19 cellular contexts compared by ENCODE assay signal in the genomic region with DNA sequence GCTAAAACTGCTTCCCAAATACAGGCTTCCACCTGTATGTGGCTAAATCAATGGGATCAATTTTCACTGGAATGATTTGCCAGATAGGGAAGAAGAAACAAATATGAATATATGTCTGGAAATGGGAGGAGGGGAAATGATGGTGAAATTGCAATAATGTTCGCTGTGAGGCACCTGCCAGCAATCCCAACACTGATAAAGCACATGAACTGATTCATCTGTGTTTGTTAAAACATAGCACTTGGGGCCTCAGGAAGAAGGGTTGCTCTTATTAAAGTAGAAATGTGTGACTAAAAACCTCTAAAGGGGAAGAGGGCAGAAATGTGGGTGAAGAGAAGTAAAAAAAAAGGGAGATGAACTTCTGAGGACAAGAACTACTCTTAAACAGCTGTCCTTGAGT.
DNase-seq lines count a peak whose midpoint lies in the region; ATAC-seq and TF ChIP-seq lines count a peak whose summit lies in the region.
"Had no signal": no experiment of that assay in that cellular context is flagged by ENCODE, and none has a peak within 500 bp of the region (broad histone marks: within the 10 kb centered on the region; RNA-seq: fewer than 3 reads in every experiment).

No MANE protein-coding gene starts in this region.

- no peak overlapping the region for H4K8ac ChIP-seq in IMR-90 (ENCODE audit: low read depth in 2 of 2, low read length in 2 of 2)

- H3K36me3 ChIP-seq in IMR-90 (ENCODE audit: control insufficient read depth, insufficient read depth, low read length) = peaks cover 6% of the 10 kb centered on the region

- no CpG with 5 or more reads among the region's 1 CpG for WGBS in IMR-90 (ENCODE audit: extremely low coverage in 2 of 2, insufficient read length in 1 of 2), 2 experiments

- H4K20me1 ChIP-seq in IMR-90 (ENCODE audit: insufficient read depth, low read length) = no peaks in the 10 kb centered on the region

- H4K5ac ChIP-seq in IMR-90 (ENCODE audit: low read depth, low read length) = no peak overlapping the region

- no peak overlapping the region for H3K14ac ChIP-seq in IMR-90 (replicated peaks; ENCODE audit: low read depth, low read length)

- TF ChIP-seq CTCF in IMR-90 (conservative IDR thresholded peaks at IDR 0.05; ENCODE audit: low read depth, low read length) (no peak), WTC11 (IDR thresholded peaks at IDR 0.05) (no peak), glutamatergic neuron (IDR thresholded peaks at IDR 0.05; ENCODE audit: partially characterized antibody, unreplicated experiment) (no peak)

- H3K4me3 Mint-ChIP-seq in activated CD4-positive, alpha-beta memory T cell treated with anti-CD3 and anti-CD28 coated beads for 36 hours = no peak overlapping the region
- H3K4me3 Mint-ChIP-seq in activated CD4-positive, alpha-beta memory T cell treated with anti-CD3 and anti-CD28 coated beads, Interleukin-2, amount 10 ng/mL, durations not matched to agents 7 days and 5 days = no peak overlapping the region
- no peak overlapping the region for H3K4me3 Mint-ChIP-seq in WTC11
- H3K4me3 Mint-ChIP-seq in glutamatergic neuron (ENCODE audit: unreplicated experiment) = no peak overlapping the region
- H3K4me3 Mint-ChIP-seq: CD4-positive, alpha-beta memory T cell had no signal

- H3K9me3 Mint-ChIP-seq in activated CD4-positive, alpha-beta memory T cell treated with anti-CD3 and anti-CD28 coated beads for 36 hours = peaks cover 11% of the 10 kb centered on the region
- peaks cover 16% of the 10 kb centered on the region for H3K9me3 Mint-ChIP-seq in activated CD4-positive, alpha-beta memory T cell treated with anti-CD3 and anti-CD28 coated beads, Interleukin-2, amount 10 ng/mL, durations not matched to agents 7 days and 5 days
- peaks cover 18% of the 10 kb centered on the region for H3K9me3 Mint-ChIP-seq in WTC11
- H3K9me3 Mint-ChIP-seq in glutamatergic neuron (ENCODE audit: unreplicated experiment) = peaks cover 10% of the 10 kb centered on the region

- no peak overlapping the region for H2AK9ac ChIP-seq in IMR-90 (replicated peaks; ENCODE audit: low read depth, low read length, poor library complexity)

- peaks cover 0 to 4% of the 10 kb centered on the region in 2 experiments; a peak in 2 of 4 replicates for H3K79me1 ChIP-seq in IMR-90 (ENCODE audit: low read depth in 1 of 2, low read length in 2 of 2)

- no peak overlapping the region for H2AK5ac ChIP-seq in IMR-90 (ENCODE audit: low read depth, low read length)

- TF ChIP-seq RAD21 in IMR-90 (IDR thresholded peaks at IDR 0.05; ENCODE audit: low read length) = no peak

- no peak for TF ChIP-seq POLR2A in IMR-90 (IDR thresholded peaks at IDR 0.05; ENCODE audit: low read depth, low read length)

- H2AFZ ChIP-seq in IMR-90 (replicated peaks; ENCODE audit: low read length, poor library complexity) = no peak overlapping the region

- H3K4me2 ChIP-seq in IMR-90 (ENCODE audit: low read depth, low read length) = no peak overlapping the region

- H3K9me3 ChIP-seq in IMR-90 (ENCODE audit: control insufficient read depth, insufficient read depth, low read length) = no peaks in the 10 kb centered on the region; the same call in 1 of the 2 replicates

- no peak for ATAC-seq in IMR-90 (ENCODE audit: low read depth)
- no peak for ATAC-seq in WTC11
- ATAC-seq: GM12878 had no signal

- in situ Hi-C loops in IMR-90 (cut with MboI; ENCODE audit: low sequenced_read_pairs) = no loop called here

- no peak overlapping the region for H3K4me3 ChIP-seq in IMR-90 (ENCODE audit: insufficient read depth, low read depth, low read length)
- H3K4me3 ChIP-seq: GM12878 had no signal

- no peak overlapping the region for H2BK5ac ChIP-seq in IMR-90 (ENCODE audit: low read depth, low read length, poor library complexity, severe bottlenecking)

- no peak overlapping the region for H3K23ac ChIP-seq in IMR-90 (ENCODE audit: low read depth, low read length)

- peaks cover 5% of the 10 kb centered on the region; the same call in 1 of the 2 replicates for H3K9me1 ChIP-seq in IMR-90 (ENCODE audit: insufficient read depth, low read length)

- POLR2A ChIA-PET in activated CD4-positive, alpha-beta memory T cell treated with anti-CD3 and anti-CD28 coated beads for 36 hours (lab: Charles Lee) = no interaction called here
- POLR2A ChIA-PET in activated CD4-positive, alpha-beta memory T cell treated with anti-CD3 and anti-CD28 coated beads, Interleukin-2, amount 10 ng/mL, durations not matched to agents 7 days and 5 days (lab: Charles Lee) = no interaction called here
- POLR2A ChIA-PET in IMR-90 (lab: Charles Lee; ENCODE audit: unreplicated experiment) (no interaction called here), WTC11 (lab: Charles Lee) (no interaction called here)

- H3K27ac Mint-ChIP-seq in activated CD4-positive, alpha-beta memory T cell treated with anti-CD3 and anti-CD28 coated beads for 36 hours = peak overlapping the region; percentile 44
- H3K27ac Mint-ChIP-seq in activated CD4-positive, alpha-beta memory T cell treated with anti-CD3 and anti-CD28 coated beads, Interleukin-2, amount 10 ng/mL, durations not matched to agents 7 days and 5 days = no peak overlapping the region
- H3K27ac Mint-ChIP-seq in WTC11 (peak overlapping the region; percentile 80; the same call in 1 of the 2 replicates), glutamatergic neuron (ENCODE audit: unreplicated experiment) (peak overlapping the region; percentile 23)

- no peak overlapping the region for H3K27ac ChIP-seq in IMR-90 (ENCODE audit: insufficient read depth, low read length)

- dilution Hi-C loops in IMR-90 (cut with HindIII; ENCODE audit: low sequenced_read_pairs, unreplicated experiment) = no loop called here

- no peak overlapping the region for H3K4ac ChIP-seq in IMR-90 (ENCODE audit: low read depth, low read length)

- peaks cover 62% of the 10 kb centered on the region for H3K36me3 Mint-ChIP-seq in activated CD4-positive, alpha-beta memory T cell treated with anti-CD3 and anti-CD28 coated beads for 36 hours
- H3K36me3 Mint-ChIP-seq in activated CD4-positive, alpha-beta memory T cell treated with anti-CD3 and anti-CD28 coated beads, Interleukin-2, amount 10 ng/mL, durations not matched to agents 7 days and 5 days (ENCODE audit: low read depth) = peaks cover 55% of the 10 kb centered on the region
- H3K36me3 Mint-ChIP-seq in WTC11 (peaks cover 50% of the 10 kb centered on the region), glutamatergic neuron (ENCODE audit: unreplicated experiment) (no peaks in the 10 kb centered on the region)

- no peaks in the 10 kb centered on the region for H3K27me3 ChIP-seq in IMR-90 (ENCODE audit: control insufficient read depth, insufficient read depth, low read length)
- H3K27me3 ChIP-seq: BE2C had no signal

- CTCF ChIA-PET in activated CD4-positive, alpha-beta memory T cell treated with anti-CD3 and anti-CD28 coated beads for 36 hours (lab: Charles Lee) = no interaction called here
- CTCF ChIA-PET in activated CD4-positive, alpha-beta memory T cell treated with anti-CD3 and anti-CD28 coated beads, Interleukin-2, amount 10 ng/mL, durations not matched to agents 7 days and 5 days (lab: Charles Lee) = no interaction called here
- CTCF ChIA-PET in IMR-90 (lab: Yijun Ruan, JAX) = interaction anchor here (0.7 kb wide), 1 partner anchor 1790 kb away, joined by 5 read pairs; no protein-coding TSS in a partner anchor
- CTCF ChIA-PET in WTC11 (lab: Charles Lee) = no interaction called here

- H2BK15ac ChIP-seq in IMR-90 (ENCODE audit: low read depth, low read length) = no peak overlapping the region

- no peaks in the 10 kb centered on the region for H3K27me3 Mint-ChIP-seq in activated CD4-positive, alpha-beta memory T cell treated with anti-CD3 and anti-CD28 coated beads for 36 hours
- H3K27me3 Mint-ChIP-seq in activated CD4-positive, alpha-beta memory T cell treated with anti-CD3 and anti-CD28 coated beads, Interleukin-2, amount 10 ng/mL, durations not matched to agents 7 days and 5 days = no peaks in the 10 kb centered on the region
- H3K27me3 Mint-ChIP-seq in WTC11 (ENCODE audit: low read depth) = no peaks in the 10 kb centered on the region
- peaks cover 4% of the 10 kb centered on the region for H3K27me3 Mint-ChIP-seq in glutamatergic neuron (ENCODE audit: unreplicated experiment)
- H3K27me3 Mint-ChIP-seq: CD4-positive, alpha-beta memory T cell had no signal

- peaks cover 34% of the 10 kb centered on the region for H3K4me1 Mint-ChIP-seq in activated CD4-positive, alpha-beta memory T cell treated with anti-CD3 and anti-CD28 coated beads for 36 hours (ENCODE audit: low read depth)
- peaks cover 12% of the 10 kb centered on the region for H3K4me1 Mint-ChIP-seq in activated CD4-positive, alpha-beta memory T cell treated with anti-CD3 and anti-CD28 coated beads, Interleukin-2, amount 10 ng/mL, durations not matched to agents 7 days and 5 days
- peaks cover 45% of the 10 kb centered on the region for H3K4me1 Mint-ChIP-seq in WTC11
- peaks cover 2% of the 10 kb centered on the region for H3K4me1 Mint-ChIP-seq in glutamatergic neuron (ENCODE audit: low read depth, unreplicated experiment)
- H3K4me1 Mint-ChIP-seq: CD4-positive, alpha-beta memory T cell had no signal

- intact Hi-C loops in activated CD4-positive, alpha-beta memory T cell treated with anti-CD3 and anti-CD28 coated beads for 36 hours (cut with micrococcal nuclease) = no loop called here
- intact Hi-C loops in IMR-90 (cut with micrococcal nuclease) (no loop called here), posterior vena cava (cut with DNase I) (no loop called here)

- no peak overlapping the region for H4K91ac ChIP-seq in IMR-90 (ENCODE audit: insufficient read depth, low read depth, low read length)

- BruUV-seq in IMR-90 (replicated peaks; lab: Mats Ljungman, UMichigan) = no TSS peak

- no peak overlapping the region for H3K56ac ChIP-seq in IMR-90 (ENCODE audit: extremely low read depth, insufficient read depth, low read length)

- no peak overlapping the region for H2BK120ac ChIP-seq in IMR-90 (ENCODE audit: low read depth, low read length)

- no peak overlapping the region for H3K9ac ChIP-seq in IMR-90 (ENCODE audit: low read depth, low read length)

- H3K4me1 ChIP-seq in IMR-90 (ENCODE audit: control insufficient read depth, insufficient read depth, low read length) = no peaks in the 10 kb centered on the region
- H3K4me1 ChIP-seq: BE2C had no signal

- H3K18ac ChIP-seq in IMR-90 (ENCODE audit: low read depth, low read length) = no peak overlapping the region

- no peak overlapping the region for H2BK20ac ChIP-seq in IMR-90 (ENCODE audit: low read depth, low read length)

- no peak for DNase-seq in activated CD4-positive, alpha-beta memory T cell treated with anti-CD3 and anti-CD28 coated beads for 36 hours
- DNase-seq in activated CD4-positive, alpha-beta memory T cell treated with anti-CD3 and anti-CD28 coated beads, Interleukin-2, amount 10 ng/mL, durations not matched to agents 7 days and 5 days = no peak
- DNase-seq in IMR-90 (peak; percentile 37), WTC11 (ENCODE audit: low spot score) (no peak), glutamatergic neuron (no peak), posterior vena cava (ENCODE audit: low spot score) (no peak), COLO829 (ENCODE audit: low spot score) (no peak), islet precursor cell (no peak)
- DNase-seq: 8988T; BE2C; CD4-positive, alpha-beta memory T cell; DMS79; MM.1S; NCI-H1105; NCI-H1694; NCI-H2227 treated with DMSO at 0.1 percent for 48 hours; NCI-H524 treated with DMSO at 0.1 percent for 48 hours; SHP77 treated with DMSO at 0.1 percent for 48 hours had no signal

TF ChIP-seq in WTC11, 78 proteins besides CTCF, POLR2A, EP300 and RAD21 (continues in another document):
- TF ChIP-seq GRHL2 (CRISPR knock-in tag; IDR thresholded peaks at IDR 0.05; ENCODE audit: insufficient replicate concordance, severe bottlenecking) = no peak
